In the genomic region with DNA sequence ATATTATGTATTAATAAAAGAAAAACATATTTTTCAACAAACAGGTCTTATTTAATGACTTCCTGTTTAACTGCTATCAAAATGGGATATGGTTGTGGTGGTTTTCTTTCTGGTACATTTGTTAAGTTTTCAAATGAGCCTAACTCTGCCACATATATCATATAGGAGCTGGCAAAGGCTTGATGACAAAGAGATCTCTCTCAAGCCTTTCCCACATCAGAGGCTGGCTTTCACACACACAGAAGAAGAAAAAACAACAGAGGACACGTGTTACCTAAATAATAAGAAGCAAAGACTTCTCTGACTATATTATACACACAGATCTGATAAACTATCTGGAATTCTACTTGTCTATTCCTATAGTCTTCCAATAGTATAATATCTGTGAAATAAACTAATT, we compare ENCODE assay signal across 18 cellular contexts.
"Had no signal": no experiment of that assay in that cellular context is flagged by ENCODE, and none has a peak within 500 bp of the region (broad histone marks: within the 10 kb centered on the region; RNA-seq: fewer than 3 reads in every experiment).

No MANE protein-coding gene starts in this region.

- ATAC-seq: gastrocnemius medialis, heart right ventricle had no signal

- H3K9me3 ChIP-seq: adrenal gland, gastrocnemius medialis, left ventricle myocardium inferior, ovary, tibial artery had no signal

- H3K27me3 ChIP-seq: adrenal gland, gastrocnemius medialis, heart right ventricle, ovary, SJCRH30, tibial artery had no signal

- H3K4me1 Mint-ChIP-seq: memory B cell, neural crest cell had no signal

- DNase-seq: activated CD4-positive, alpha-beta T cell treated with anti-CD3 and anti-CD28 coated beads for 4 hours; adrenal gland; caudate nucleus; cortex of kidney; effector CD8-positive, alpha-beta T cell; gastrocnemius medialis; heart right ventricle; left ventricle myocardium inferior; ovary; SJCRH30; stimulated activated CD4-positive, alpha-beta T cell treated with anti-CD3 and anti-CD28 coated beads, Interleukin-2, amount 100 ng/mL, for 48 hours; stimulated activated CD8-positive, alpha-beta memory T cell treated with anti-CD3 and anti-CD28 coated beads, Interleukin-4, amount 100 ng/mL, for 48 hours; SW 1271; tibial artery had no signal

- H3K27ac ChIP-seq: adrenal gland, gastrocnemius medialis, heart right ventricle, left ventricle myocardium inferior, ovary, RWPE1, SJCRH30, tibial artery, VCaP had no signal

- H3K4me3 Mint-ChIP-seq: memory B cell, neural crest cell had no signal

- H3K27me3 Mint-ChIP-seq: memory B cell had no signal

- H3K36me3 ChIP-seq: ovary had no signal

- H3K4me3 ChIP-seq: adrenal gland, gastrocnemius medialis, heart right ventricle, left ventricle myocardium inferior, ovary, SJCRH30, tibial artery had no signal

- H3K4me1 ChIP-seq: adrenal gland, gastrocnemius medialis, heart right ventricle, left ventricle myocardium inferior, SJCRH30, tibial artery had no signal

- H3K27ac Mint-ChIP-seq: memory B cell had no signal
